Comparison of ENCODE assay signal across 10 cellular contexts in the genomic region with DNA sequence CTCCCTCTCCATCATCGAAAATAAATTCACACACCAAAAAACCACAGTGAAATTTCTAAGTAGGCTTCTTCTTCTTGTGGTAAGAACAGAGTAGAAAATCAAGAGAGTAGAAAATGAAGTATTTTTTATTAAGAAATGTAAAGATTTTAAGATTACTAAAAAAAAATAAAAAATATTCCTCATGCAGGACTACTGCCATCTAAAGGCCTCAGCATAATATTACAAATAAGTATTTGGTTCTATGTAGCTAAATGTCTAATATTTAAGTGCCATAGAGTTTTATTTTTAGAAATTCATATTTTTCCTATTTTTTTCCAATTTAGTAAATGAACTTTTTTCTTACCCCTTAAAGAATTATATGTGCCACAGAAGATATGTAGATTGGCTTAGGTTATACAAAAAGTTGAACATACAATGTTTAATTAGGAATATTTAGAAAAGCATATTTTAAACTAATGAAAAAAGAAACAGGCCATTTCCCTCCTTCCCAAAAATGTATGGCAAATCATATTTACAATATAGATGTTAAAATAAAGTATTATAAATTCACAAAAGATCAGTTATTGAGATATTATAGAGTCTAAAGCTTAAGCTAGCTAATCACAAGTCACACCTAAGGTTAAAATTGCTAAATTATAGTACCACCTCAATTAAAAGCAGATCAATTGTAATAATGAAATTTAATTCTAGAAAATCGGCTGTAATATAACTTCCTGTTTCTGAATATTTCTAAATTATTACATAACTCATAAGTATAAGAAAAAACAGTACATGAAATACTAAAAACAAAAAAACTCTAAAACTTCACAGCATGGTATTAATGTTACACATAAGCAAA. TPM values are rescaled to one million over a fixed set of nuclear protein-coding genes. Genes with fewer than 3 reads are reported as not detected.
DNase-seq lines count a peak whose midpoint lies in the region; ATAC-seq and TF ChIP-seq lines count a peak whose summit lies in the region.
"Had no signal": no experiment of that assay in that cellular context is flagged by ENCODE, and none has a peak within 500 bp of the region (broad histone marks: within the 10 kb centered on the region; RNA-seq: fewer than 3 reads in every experiment).

No MANE protein-coding gene starts in this region.

- peaks cover 6 to 18% of the 10 kb centered on the region in 2 experiments; a peak in 3 of 4 replicates for H3K4me1 ChIP-seq in HCT116 (ENCODE audit: control insufficient read depth in 1 of 2, insufficient read depth in 2 of 2, low read length in 2 of 2)
- H3K4me1 ChIP-seq in adrenal gland (replicated peaks in 1 of 2), result peaks cover 28% of the 10 kb centered on the region in 2 donors
- H3K4me1 ChIP-seq in left lung, result peaks cover 10 to 27% of the 10 kb centered on the region in 2 donors
- no peaks in the 10 kb centered on the region for H3K4me1 ChIP-seq in SJCRH30

- ATAC-seq in HCT116 (no peak), left lung (no peak), HG03139 (IDR thresholded peaks at IDR 0.05; ENCODE audit: unreplicated experiment) (no peak)

- no TSS peak for BruUV-seq in HCT116 (replicated peaks; lab: Mats Ljungman, UMichigan)

- TF ChIP-seq POLR2A in HCT116 (IDR thresholded peaks at IDR 0.05; ENCODE audit: borderline replicate concordance, extremely low read depth, insufficient read depth, insufficient read length) (no peak), adrenal gland (IDR thresholded peaks at IDR 0.05) (no peak)

- H3K27me3 ChIP-seq in HCT116 (ENCODE audit: insufficient read depth, low read length) (no peaks in the 10 kb centered on the region), adrenal gland (no peaks in the 10 kb centered on the region), left lung (no peaks in the 10 kb centered on the region), SJCRH30 (no peaks in the 10 kb centered on the region)

- POLR2A ChIA-PET in HCT116 (lab: Charles Lee), result no interaction called here

- CTCF ChIA-PET in HCT116 (lab: Charles Lee), result interaction anchor here (0.6 to 3.0 kb wide), 14 partner anchors 9 to 201 kb away, joined by 3 to 39 read pairs (median 4); partner anchors contain the start of gene FRK

- intact Hi-C loops in HCT116 (cut with micrococcal nuclease) (loop anchor here (2.0 to 5.0 kb wide), 3 partner anchors 86 to 1350 kb away; no protein-coding TSS in a partner anchor), adrenal gland (cut with DNase I) (loop anchor here in 1 of 2 donors (2.0 kb wide), 1 partner anchor 86 kb away; no protein-coding TSS in a partner anchor), left lung (cut with DNase I) (loop anchor here in 1 of 2 donors (5.0 kb wide), 1 partner anchor 85 kb away; no protein-coding TSS in a partner anchor)

- no peak overlapping the region for H3K9ac ChIP-seq in HCT116 (ENCODE audit: low read length)

- H3K9me3 ChIP-seq in HCT116 (ENCODE audit: control insufficient read depth in 1 of 2, insufficient read depth in 1 of 2, low read depth in 1 of 2, low read length in 2 of 2) (peaks cover 5 to 10% of the 10 kb centered on the region in 2 experiments; a peak in 2 of 4 replicates), adrenal gland (replicated peaks in 1 of 3) (no peaks in the 10 kb centered on the region), left lung (peaks cover 0 to 10% of the 10 kb centered on the region in 2 donors), SJCRH30 (replicated peaks) (peaks cover 4% of the 10 kb centered on the region; the same call in 1 of the 2 replicates)

- RAD21 ChIA-PET in HCT116 (lab: Charles Lee; ENCODE audit: low non-redundant PET in 1 of 2, low total read pairs in 2 of 2, uncharacterized antibody in 2 of 2, unreplicated experiment in 2 of 2), result interaction anchor here in 1 of 2 experiments (1.4 kb wide), 1 partner anchor 86 kb away, joined by 9 read pairs; no protein-coding TSS in a partner anchor

- WGBS in adrenal gland, 4 donors, result 16 to 73% (median 32%) methylated on average over 2 of the region's 2 CpGs

- H4K20me1 ChIP-seq in HCT116 (ENCODE audit: insufficient read depth), result no peaks in the 10 kb centered on the region

- DNase-seq in AG09319 (ENCODE audit: extremely low read depth, low read depth) (no peak), HCT116 (ENCODE audit: low read depth, low spot score) (no peak), adrenal gland (no peak), left lung (no peak), OCI-M2 (lab: John Stamatoyannopoulos, UW; ENCODE audit: unreplicated experiment) (no peak), NCI-H1930 (lab: John Stamatoyannopoulos, UW) (no peak), SJCRH30 (no peak)
- DNase-seq: stimulated activated CD4-positive, alpha-beta T cell treated with anti-CD3 and anti-CD28 coated beads, Interleukin-12 subunit alpha, Interleukin-12 subunit beta, amount 100 ng/mL, for 4 hours had no signal

- no peak overlapping the region for H3K4me2 ChIP-seq in HCT116 (ENCODE audit: low read length)

- H3K36me3 ChIP-seq in HCT116 (ENCODE audit: control insufficient read depth in 1 of 2, insufficient read depth in 2 of 2, low read length in 2 of 2), result no peaks in the 10 kb centered on the region
- H3K36me3 ChIP-seq in adrenal gland (replicated peaks in 1 of 2), result no peaks in the 10 kb centered on the region
- H3K36me3 ChIP-seq in left lung, result no peaks in the 10 kb centered on the region
- no peaks in the 10 kb centered on the region for H3K36me3 ChIP-seq in SJCRH30

- H2AFZ ChIP-seq in HCT116 (ENCODE audit: low read depth, low read length, poor library complexity, severe bottlenecking), result no peak overlapping the region

- peak; percentile 65 for TF ChIP-seq RAD21 in HCT116 (IDR thresholded peaks at IDR 0.05; ENCODE audit: low read depth)

- no peaks in the 10 kb centered on the region for H3K9me2 ChIP-seq in HCT116 (ENCODE audit: insufficient read depth)

- no peak overlapping the region for H3K4me3 ChIP-seq in HCT116 (replicated peaks in 1 of 2; ENCODE audit: low read depth in 1 of 2, low read length in 2 of 2)
- H3K4me3 ChIP-seq in adrenal gland, result no peak overlapping the region
- H3K4me3 ChIP-seq in left lung, result no peak overlapping the region
- H3K4me3 ChIP-seq in SJCRH30, result no peak overlapping the region

- TF ChIP-seq CTCF in AG09319 (IDR thresholded peaks at IDR 0.05; ENCODE audit: low read depth, low read length) (peak; percentile 57), HCT116 (IDR thresholded peaks at IDR 0.05 in 2 of 3, conservative IDR thresholded peaks at IDR 0.05 in 1 of 3; ENCODE audit: borderline replicate concordance in 1 of 3, insufficient read depth in 1 of 3, low read depth in 2 of 3, low read length in 2 of 3) (peak in 2 of 3 experiments; percentile 35 to 50; a peak in 4 of 6 replicates), adrenal gland (IDR thresholded peaks at IDR 0.05) (peak; percentile 34 to 78 (median 60)), left lung (IDR thresholded peaks at IDR 0.05) (peak; percentile 9 to 60)

- H3K27ac ChIP-seq in HCT116 (ENCODE audit: low read depth, low read length) (no peak overlapping the region), adrenal gland (no peak overlapping the region), left lung (no peak overlapping the region), SJCRH30 (no peak overlapping the region)
- H3K27ac ChIP-seq: epithelial cell of prostate had no signal

- peaks cover 10% of the 10 kb centered on the region for H3K79me2 ChIP-seq in HCT116 (ENCODE audit: insufficient read depth, low read length)

TF ChIP-seq in HCT116, 20 proteins besides CTCF, POLR2A, EP300 and RAD21 (continues in another document):
- no peak for TF ChIP-seq EZH2 (IDR thresholded peaks at IDR 0.05)
- TF ChIP-seq JUND (IDR thresholded peaks at IDR 0.05), result no peak
- TF ChIP-seq YY1 (IDR thresholded peaks at IDR 0.05; ENCODE audit: extremely low read depth, insufficient replicate concordance, low read depth, low read length), result no peak
- TF ChIP-seq ZBTB33 (IDR thresholded peaks at IDR 0.05; ENCODE audit: extremely low read depth, insufficient replicate concordance, low read length), result no peak
- TF ChIP-seq SRF (IDR thresholded peaks at IDR 0.05; ENCODE audit: low read depth), result no peak
- no peak for TF ChIP-seq TCF7L2 (IDR thresholded peaks at IDR 0.05; ENCODE audit: borderline replicate concordance, extremely low read depth, insufficient read depth, insufficient read length)
- TF ChIP-seq POLR2AphosphoS5 (IDR thresholded peaks at IDR 0.05; ENCODE audit: low read depth, low read length), result no peak
- TF ChIP-seq SIN3A (IDR thresholded peaks at IDR 0.05; ENCODE audit: low read depth), result no peak
- TF ChIP-seq ZNF274 (IDR thresholded peaks at IDR 0.05; ENCODE audit: low read depth, low read length), result no peak
- TF ChIP-seq EZH2phosphoT487 (IDR thresholded peaks at IDR 0.05; ENCODE audit: borderline replicate concordance), result no peak
- no peak for TF ChIP-seq SP1 (IDR thresholded peaks at IDR 0.05; ENCODE audit: low read depth)

RNA-seq across cellular contexts. Expression of gene NT5DC1, which starts 3.5 kb away (rescaled TPM):
- total RNA-seq in HCT116 (2021; ENCODE audit: unreplicated experiment), result 63.7 TPM
- polyA plus RNA-seq in HCT116 (2012), result 41.5 and 50.3 TPM in 2 replicates
- total RNA-seq in adrenal gland, result 10 to 100 TPM; 13.7 to 90.9 (median 49.2) TPM
- polyA plus RNA-seq in adrenal gland, result 10 to 100 TPM; 16.2 to 45.5 (median 21.2) TPM
- 10 to 100 TPM; 36.9 to 48.3 TPM for total RNA-seq in left lung
- 14.0 and 15.4 TPM in 2 replicates for total RNA-seq in SJCRH30 (2014; rRNA removed; shearing (Covaris generic))

RNA-seq across cellular contexts. Expression of gene COL10A1, which starts 28.7 kb away (rescaled TPM):
- total RNA-seq in HCT116 (2021; ENCODE audit: unreplicated experiment), result not detected
- 0.01 TPM in 1 of 2 replicates, not detected in the other for polyA plus RNA-seq in HCT116 (2012)
- under 1 TPM in 2 of 8 donors, not detected in 6; under 0.01 to 0.12 TPM for total RNA-seq in adrenal gland
- polyA plus RNA-seq in adrenal gland, result under 1 TPM in 1 of 3 donors, not detected in 2; 0.07 TPM
- 10 to 100 TPM in 1 of 2 donors, not detected in 1; 26.6 TPM for total RNA-seq in left lung
- total RNA-seq in SJCRH30 (2014; rRNA removed; shearing (Covaris generic)), result 0.03 and 0.06 TPM in 2 replicates

RNA-seq across cellular contexts. Expression of gene FRK, which starts 36.5 kb away (rescaled TPM):
- total RNA-seq in HCT116 (2021; ENCODE audit: unreplicated experiment), result 3.7 TPM
- 0.70 and 0.75 TPM in 2 replicates for polyA plus RNA-seq in HCT116 (2012)
- 1 to 10 TPM; 1.7 to 4.1 (median 2.9) TPM for total RNA-seq in adrenal gland
- 1 to 10 TPM in 1 of 3 donors, under 1 TPM in 2; 0.30 to 1.9 (median 0.40) TPM for polyA plus RNA-seq in adrenal gland
- total RNA-seq in left lung, result 10 to 100 TPM in 1 of 2 donors, 1 to 10 TPM in 1; 8.5 to 16.1 TPM
- 1.4 and 2.0 TPM in 2 replicates for total RNA-seq in SJCRH30 (2014; rRNA removed; shearing (Covaris generic))
